In genomic region chr7:44574286-44574872, GRCh38 we compare ENCODE assay signal across 8 cellular contexts. TPM values are rescaled to one million over a fixed set of nuclear protein-coding genes. Genes with fewer than 3 reads are reported as not detected.
A peak's percentile ranks its signal among the peaks of the same experiment; 100 is the strongest.
DNase-seq lines count a peak whose midpoint lies in the region; ATAC-seq and TF ChIP-seq lines count a peak whose summit lies in the region.

No MANE protein-coding gene starts in this region.

- H3K4me3 Mint-ChIP-seq in Calu3 (ENCODE audit: low read depth, unreplicated experiment) (peak overlapping the region; percentile 93), nephron progenitor cell (peak overlapping the region; percentile 97)

- H3K4me1 ChIP-seq in KMS-11 (ENCODE audit: low read depth, poor library complexity, severe bottlenecking), result peaks cover 25% of the 10 kb centered on the region
- peaks cover 5% of the 10 kb centered on the region for H3K4me1 ChIP-seq in colonic mucosa

- peak overlapping the region; percentile 90 for H3K4me2 ChIP-seq in KMS-11

- peaks cover 39% of the 10 kb centered on the region for H3K79me2 ChIP-seq in KMS-11 (ENCODE audit: insufficient read depth, low read depth)

- H3K36me3 Mint-ChIP-seq in Calu3 (ENCODE audit: insufficient read depth, unreplicated experiment) (peaks cover 96% of the 10 kb centered on the region), nephron progenitor cell (ENCODE audit: low read depth) (peaks cover 55% of the 10 kb centered on the region)

- intact Hi-C loops in Calu3 (cut with micrococcal nuclease; ENCODE audit: unreplicated experiment) (loop anchor here (5.0 kb wide), 1 partner anchor 918 kb away; no protein-coding TSS in a partner anchor), colonic mucosa (cut with DNase I) (no loop called here)

- H3K27ac Mint-ChIP-seq in Calu3 (ENCODE audit: unreplicated experiment) (peak overlapping the region; percentile 86), nephron progenitor cell (peak overlapping the region; percentile 98)

- H3K27me3 ChIP-seq in KMS-11 (ENCODE audit: insufficient read depth, low read depth) (no peaks in the 10 kb centered on the region), colonic mucosa (no peaks in the 10 kb centered on the region)

- no peaks in the 10 kb centered on the region for H4K20me1 ChIP-seq in KMS-11 (ENCODE audit: insufficient read depth)

- peak overlapping the region; percentile 55 for H2AFZ ChIP-seq in KMS-11 (ENCODE audit: low read depth)

- DNase-seq in Calu3 (no peak), colonic mucosa (no peak), nephron progenitor cell (no peak), NCI-H1092 treated with DMSO at 0.1 percent for 48 hours (lab: John Stamatoyannopoulos, UW) (no peak), NCI-H2081 (lab: John Stamatoyannopoulos, UW) (no peak), islet precursor cell (no peak)

- H3K9me3 Mint-ChIP-seq in Calu3 (ENCODE audit: low read depth, unreplicated experiment) (no peaks in the 10 kb centered on the region), nephron progenitor cell (no peaks in the 10 kb centered on the region)

- TF ChIP-seq CTCF in Calu3 (IDR thresholded peaks at IDR 0.05; ENCODE audit: unreplicated experiment), result no peak
- TF ChIP-seq CTCF in KMS-11 (conservative IDR thresholded peaks at IDR 0.05; ENCODE audit: low read depth, low read length), result no peak
- TF ChIP-seq CTCF in colonic mucosa (IDR thresholded peaks at IDR 0.05), result no peak
- no peak for TF ChIP-seq CTCF in nephron progenitor cell (IDR thresholded peaks at IDR 0.05)

- peak overlapping the region; percentile 55; the same call in 1 of the 2 replicates for H3K27ac ChIP-seq in KMS-11
- H3K27ac ChIP-seq in colonic mucosa, result peak overlapping the region; percentile 84

- H3K9me3 ChIP-seq in colonic mucosa, result no peaks in the 10 kb centered on the region

- peak overlapping the region; percentile 86; the same call in 1 of the 2 replicates for H3K9ac ChIP-seq in KMS-11
- peak overlapping the region; percentile 84 to 87 for H3K9ac ChIP-seq in colonic mucosa (ENCODE audit: low read depth in 2 of 2, low read length in 2 of 2)

- H3K36me3 ChIP-seq in KMS-11 (ENCODE audit: insufficient read depth) (peaks cover 16% of the 10 kb centered on the region; the same call in 1 of the 2 replicates), colonic mucosa (peaks cover 27% of the 10 kb centered on the region)

- no peak overlapping the region for H3K4me3 ChIP-seq in KMS-11 (IDR thresholded peaks at IDR 0.05; ENCODE audit: insufficient read depth, low read depth, low read length)
- peak overlapping the region; percentile 95 for H3K4me3 ChIP-seq in colonic mucosa

- H3K27me3 Mint-ChIP-seq in Calu3 (ENCODE audit: unreplicated experiment) (no peaks in the 10 kb centered on the region), nephron progenitor cell (ENCODE audit: low read depth, poor library complexity) (no peaks in the 10 kb centered on the region)

- H3K4me1 Mint-ChIP-seq in Calu3 (ENCODE audit: low read depth, unreplicated experiment), result peaks cover 26% of the 10 kb centered on the region
- H3K4me1 Mint-ChIP-seq in nephron progenitor cell, result peaks cover 43% of the 10 kb centered on the region

- BruUV-seq in Calu3 (replicated peaks; lab: Mats Ljungman, UMichigan), result TSS peak; percentile 62

- no peak for ATAC-seq in HG02840 (IDR thresholded peaks at IDR 0.05; ENCODE audit: low FRiP score, unreplicated experiment)

- CTCF ChIA-PET in Calu3 (lab: Charles Lee), result interaction anchor here (0.8 to 1.5 kb wide), 5 partner anchors 9 to 562 kb away, joined by 3 to 8 read pairs (median 6); partner anchors contain the start of gene NPC1L1

RNA-seq across cellular contexts. Expression of gene DDX56, which starts 0.7 kb away (rescaled TPM):
- total RNA-seq in Calu3 (2022) (157 and 168 TPM in 2 replicates), colonic mucosa (10 to 100 TPM; 41.1 to 90.6 TPM)

RNA-seq across cellular contexts. Expression of gene TMED4, which starts 7.7 kb away (rescaled TPM):
- total RNA-seq in Calu3 (2022), result 115 and 128 TPM in 2 replicates
- total RNA-seq in colonic mucosa, result 10 to 100 TPM; 81.7 to 96.9 TPM

RNA-seq across cellular contexts. Expression of gene OGDH, which starts 32.0 kb away (rescaled TPM):
- 100 and 105 TPM in 2 replicates for total RNA-seq in Calu3 (2022)
- total RNA-seq in colonic mucosa, result 100 to 1,000 TPM; 142 to 164 TPM

RNA-seq across cellular contexts. Expression of gene NPC1L1, which starts 33.2 kb away (rescaled TPM):
- total RNA-seq in Calu3 (2022) (45.0 and 46.0 TPM in 2 replicates), colonic mucosa (under 1 TPM; 0.10 to 0.11 TPM)
